In genomic region chr11:1653541-1654387, GRCh38 we compare ENCODE assay signal across 1 cellular context.
TF ChIP-seq lines count a peak whose summit lies in the region.

No MANE protein-coding gene starts in this region.

TF ChIP-seq in HepG2, 621 proteins besides CTCF, POLR2A, EP300 and RAD21 (continued from another document and continues in another):
- 0 out of 2 replicates have a peak, but pooled peaks have one; percentile 47 for TF ChIP-seq ZNF142 (CRISPR knock-in tag; IDR thresholded peaks at IDR 0.05)
- no peak for TF ChIP-seq ZNF232 (CRISPR knock-in tag; IDR thresholded peaks at IDR 0.05; ENCODE audit: borderline replicate concordance)
- TF ChIP-seq ZNF136 (CRISPR knock-in tag; IDR thresholded peaks at IDR 0.05; ENCODE audit: low read depth), result no peak
- TF ChIP-seq MYC (CRISPR knock-in tag; IDR thresholded peaks at IDR 0.05; ENCODE audit: borderline replicate concordance), result peak; percentile 42; the same call in 1 of the 2 replicates
- peak; percentile 59 for TF ChIP-seq MED1 (CRISPR knock-in tag; IDR thresholded peaks at IDR 0.05)
- TF ChIP-seq HBP1 (CRISPR knock-in tag; IDR thresholded peaks at IDR 0.05; ENCODE audit: low read depth), result no peak
- TF ChIP-seq GTF3A (CRISPR knock-in tag; conservative IDR thresholded peaks at IDR 0.05), result no peak
- TF ChIP-seq RNF2 (conservative IDR thresholded peaks at IDR 0.05; ENCODE audit: low read depth), result no peak
- no peak for TF ChIP-seq MTA3 (CRISPR knock-in tag; IDR thresholded peaks at IDR 0.05)
- TF ChIP-seq ZNF512 (CRISPR knock-in tag; IDR thresholded peaks at IDR 0.05), result no peak
- no peak for TF ChIP-seq ADNP (CRISPR knock-in tag; IDR thresholded peaks at IDR 0.05)
- TF ChIP-seq SAP130 (CRISPR knock-in tag; IDR thresholded peaks at IDR 0.05; ENCODE audit: low read depth), result no peak
- TF ChIP-seq CBX5 (CRISPR knock-in tag; IDR thresholded peaks at IDR 0.05; ENCODE audit: borderline replicate concordance), result no peak
- TF ChIP-seq HOXA7 (CRISPR knock-in tag; IDR thresholded peaks at IDR 0.05), result no peak
- no peak for TF ChIP-seq TFE3 (CRISPR knock-in tag; IDR thresholded peaks at IDR 0.05)
- TF ChIP-seq ATF6 (CRISPR knock-in tag; conservative IDR thresholded peaks at IDR 0.05), result no peak
- no peak for TF ChIP-seq ZNF670 (CRISPR knock-in tag; IDR thresholded peaks at IDR 0.05; ENCODE audit: borderline replicate concordance)
- TF ChIP-seq HNRNPUL1 (IDR thresholded peaks at IDR 0.05; ENCODE audit: low read depth, low read length), result no peak
- TF ChIP-seq KDM5B (CRISPR knock-in tag; IDR thresholded peaks at IDR 0.05; ENCODE audit: borderline replicate concordance), result no peak
- TF ChIP-seq CERS6 (CRISPR knock-in tag; IDR thresholded peaks at IDR 0.05), result no peak
- TF ChIP-seq SCMH1 (CRISPR knock-in tag; IDR thresholded peaks at IDR 0.05; ENCODE audit: borderline replicate concordance), result no peak
- TF ChIP-seq MLXIP (CRISPR knock-in tag; IDR thresholded peaks at IDR 0.05; ENCODE audit: borderline replicate concordance), result no peak
- TF ChIP-seq ARID2 (CRISPR knock-in tag; IDR thresholded peaks at IDR 0.05; ENCODE audit: borderline replicate concordance), result no peak
- no peak for TF ChIP-seq PHF5A (CRISPR knock-in tag; IDR thresholded peaks at IDR 0.05; ENCODE audit: low read depth, unreplicated experiment)
- TF ChIP-seq ZC3H13 (CRISPR knock-in tag; IDR thresholded peaks at IDR 0.05), result no peak
- 0 out of 2 replicates have a peak, but pooled peaks have one; percentile 53 for TF ChIP-seq SETDB1 (CRISPR knock-in tag; IDR thresholded peaks at IDR 0.05; ENCODE audit: borderline replicate concordance)
- TF ChIP-seq ZNF501 (CRISPR knock-in tag; IDR thresholded peaks at IDR 0.05), result no peak
- TF ChIP-seq FUBP1 (CRISPR knock-in tag; IDR thresholded peaks at IDR 0.05; ENCODE audit: borderline replicate concordance), result no peak
- TF ChIP-seq ZNF770 (CRISPR knock-in tag; IDR thresholded peaks at IDR 0.05), result peak; percentile 40; the same call in 1 of the 2 replicates
